Comparison of ENCODE assay signal across 23 cellular contexts in the genomic region with DNA sequence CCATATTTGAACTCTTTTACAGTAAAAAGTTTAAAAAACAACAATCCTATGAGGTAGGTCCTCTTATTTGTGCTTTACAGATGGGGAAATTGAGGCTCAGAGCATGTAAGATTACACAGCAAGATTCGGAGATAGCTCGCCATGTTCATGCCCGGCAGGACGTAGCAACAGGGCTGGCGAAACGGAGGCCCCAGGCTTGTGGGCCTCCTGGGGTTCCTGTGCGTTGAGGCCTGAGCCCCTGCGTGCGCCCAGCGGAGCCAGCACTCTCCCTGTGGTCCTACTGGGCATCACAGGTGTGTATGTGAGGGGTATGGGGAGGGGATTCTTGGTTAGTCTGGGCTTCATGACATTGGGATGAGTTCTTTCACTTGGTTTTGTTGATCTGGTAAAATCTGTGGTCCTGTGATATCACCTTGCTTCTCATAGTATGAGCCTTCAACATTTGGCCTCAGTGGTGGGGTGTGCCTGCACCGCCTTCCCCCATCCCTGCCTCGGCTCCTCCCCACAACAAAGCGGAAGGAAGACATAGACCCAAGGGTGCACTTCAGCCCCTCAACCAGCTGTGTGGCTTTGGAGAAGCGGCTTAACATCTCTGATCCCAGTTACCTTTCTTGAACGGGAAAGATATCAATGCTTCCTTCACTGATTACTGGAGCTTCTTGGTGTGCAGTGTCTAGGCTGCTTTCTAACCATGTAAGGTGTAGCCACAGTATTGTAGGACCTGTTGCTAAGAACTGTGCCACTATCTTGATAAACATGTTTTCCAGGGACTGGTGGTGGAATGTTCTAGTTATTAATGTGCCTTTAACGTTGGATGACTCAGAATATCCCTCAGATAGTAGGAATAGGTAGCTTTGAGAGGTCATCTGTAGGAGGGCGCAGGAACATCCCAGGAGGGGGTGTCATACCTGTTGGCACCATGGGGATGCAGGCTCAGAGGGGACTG. TPM values are rescaled to one million over a fixed set of nuclear protein-coding genes. Genes with fewer than 3 reads are reported as not detected.
DNase-seq lines count a peak whose midpoint lies in the region; ATAC-seq, FAIRE-seq and TF ChIP-seq lines count a peak whose summit lies in the region.
"Had no signal": no experiment of that assay in that cellular context is flagged by ENCODE, and none has a peak within 500 bp of the region (broad histone marks: within the 10 kb centered on the region; RNA-seq: fewer than 3 reads in every experiment).

No MANE protein-coding gene starts in this region.

- peaks cover 43% of the 10 kb centered on the region for H3K36me3 Mint-ChIP-seq in CD4-positive, alpha-beta T cell (ENCODE audit: low read depth)

- no peak overlapping the region for H3K4me3 ChIP-seq in bronchial epithelial cell (ENCODE audit: low read depth, low read length)
- H3K4me3 ChIP-seq in neuronal stem cell (ENCODE audit: low read length in 2 of 2) = peak overlapping the region in 1 of 2 donors; percentile 20
- H3K4me3 ChIP-seq: lung had no signal

- intact Hi-C loops in CD4-positive, alpha-beta T cell (cut with DNase I, micrococcal nuclease) = no loop called here

- CTCF ChIA-PET in CD4-positive, alpha-beta T cell (lab: Charles Lee) = interaction anchor here (1.0 kb wide), 1 partner anchor 23 kb away, joined by 3 read pairs; no protein-coding TSS in a partner anchor
- CTCF ChIA-PET in RWPE1 (lab: Yijun Ruan, JAX) = interaction anchor here (0.6 kb wide), 1 partner anchor 248 kb away, joined by 3 read pairs; no protein-coding TSS in a partner anchor

- TF ChIP-seq CTCF in CD4-positive, alpha-beta T cell (IDR thresholded peaks at IDR 0.05) = no peak
- no peak for TF ChIP-seq CTCF in RWPE1 (conservative IDR thresholded peaks at IDR 0.05; ENCODE audit: low read depth)
- TF ChIP-seq CTCF in bronchial epithelial cell (IDR thresholded peaks at IDR 0.05; ENCODE audit: insufficient read depth, low read length, severe bottlenecking) = no peak

- peaks cover 0 to 5% of the 10 kb centered on the region in 2 donors for H3K4me1 ChIP-seq in neuronal stem cell (ENCODE audit: control insufficient read depth in 2 of 2, insufficient read depth in 1 of 2, low read depth in 1 of 2, low read length in 2 of 2)

- H3K9ac ChIP-seq in neuronal stem cell (ENCODE audit: low read depth, low read length, poor library complexity) = no peak overlapping the region

- H3K4ac ChIP-seq in neuronal stem cell (ENCODE audit: low read length) = no peak overlapping the region

- H3K9me3 ChIP-seq in CD4-positive, alpha-beta T cell (ENCODE audit: control insufficient read depth, low read length) = no peaks in the 10 kb centered on the region
- H3K9me3 ChIP-seq in neuronal stem cell (replicated peaks in 1 of 2; ENCODE audit: control insufficient read depth in 2 of 2, insufficient read depth in 1 of 2, low read depth in 1 of 2, low read length in 2 of 2) = peaks cover 3 to 7% of the 10 kb centered on the region in 2 donors

- no peak overlapping the region for H2BK15ac ChIP-seq in neuronal stem cell (ENCODE audit: low read length)

- H3K14ac ChIP-seq in neuronal stem cell (ENCODE audit: low read length) = no peak overlapping the region

- no peak overlapping the region for H2BK5ac ChIP-seq in neuronal stem cell (ENCODE audit: low read length)

- no peak for ATAC-seq in CD4-positive, alpha-beta T cell (ENCODE audit: poor library complexity)
- no peak for ATAC-seq in GM18502 (IDR thresholded peaks at IDR 0.05; ENCODE audit: poor library complexity, unreplicated experiment)
- ATAC-seq: activated CD4-positive, CD25-positive, alpha-beta regulatory T cell treated with anti-CD3 and anti-CD28 coated beads, Interleukin-2, amount 50 U/mL, for 24 hours; activated naive CD4-positive, alpha-beta T cell treated with anti-CD3 and anti-CD28 coated beads, Interleukin-2, amount 50 U/mL, for 72 hours; activated T-cell treated with anti-CD3 and anti-CD28 coated beads, Interleukin-2, amount 50 U/mL, for 72 hours; effector memory CD8-positive, alpha-beta T cell had no signal

- H3K27ac ChIP-seq in CD4-positive, alpha-beta T cell (ENCODE audit: low read depth, low read length) = no peak overlapping the region
- H3K27ac ChIP-seq in RWPE1 = no peak overlapping the region; the same call in 1 of the 2 replicates
- no peak overlapping the region for H3K27ac ChIP-seq in neuronal stem cell (replicated peaks; ENCODE audit: low read length)

- H3K36me3 ChIP-seq in bronchial epithelial cell (ENCODE audit: control insufficient read depth, insufficient read depth, low read length) (no peaks in the 10 kb centered on the region), neuronal stem cell (replicated peaks in 1 of 2; ENCODE audit: control insufficient read depth in 2 of 2, insufficient read depth in 2 of 2, low read length in 2 of 2) (no peaks in the 10 kb centered on the region)

- no peak overlapping the region for H2BK12ac ChIP-seq in neuronal stem cell (ENCODE audit: low read length)

- no peak overlapping the region for H2BK120ac ChIP-seq in neuronal stem cell (ENCODE audit: low read depth, low read length)

- no peak for DNase-seq in CD4-positive, alpha-beta T cell
- DNase-seq in RWPE1 (ENCODE audit: low spot score) = peak; percentile 10
- peak; percentile 10 for DNase-seq in bronchial epithelial cell (ENCODE audit: low read depth)
- no peak for DNase-seq in neuronal stem cell (ENCODE audit: low spot score)
- no peak for DNase-seq in activated CD8-positive, alpha-beta memory T cell treated with anti-CD3 and anti-CD28 coated beads for 24 hours
- DNase-seq in NCI-H2196 treated with DMSO at 0.1 percent for 48 hours (lab: John Stamatoyannopoulos, UW; ENCODE audit: unreplicated experiment) = no peak
- DNase-seq: activated T-cell treated with anti-CD3 and anti-CD28 coated beads, Interleukin-2, amount 50 U/mL, for 72 hours; CD4-positive, CD25-positive, alpha-beta regulatory T cell; effector memory CD8-positive, alpha-beta T cell; GDM1; H7; KBM-7; kidney; MV-4-11; NCI-H187 treated with DMSO at 0.1 percent for 48 hours; NCI-H2227 treated with DMSO at 0.1 percent for 48 hours; NCI-H774; SIG-M5; stimulated activated CD4-positive, alpha-beta T cell treated with anti-CD3 and anti-CD28 coated beads, Interleukin-12 subunit alpha, Interleukin-12 subunit beta, amount 100 ng/mL, for 4 hours had no signal

- H3K79me1 ChIP-seq in neuronal stem cell (ENCODE audit: low read depth, low read length) = no peaks in the 10 kb centered on the region

- no peaks in the 10 kb centered on the region for H3K27me3 ChIP-seq in CD4-positive, alpha-beta T cell (ENCODE audit: control insufficient read depth, insufficient read depth, low read length)
- H3K27me3 ChIP-seq in bronchial epithelial cell (ENCODE audit: control insufficient read depth, insufficient read depth, low read length) (no peaks in the 10 kb centered on the region), neuronal stem cell (ENCODE audit: control insufficient read depth in 3 of 3, insufficient read depth in 3 of 3, low read depth in 1 of 3, low read length in 3 of 3) (no peaks in the 10 kb centered on the region)

- H2AFZ ChIP-seq in neuronal stem cell (ENCODE audit: low read length) = no peak overlapping the region

- no peak overlapping the region for H3K4me2 ChIP-seq in neuronal stem cell (ENCODE audit: insufficient read depth, low read length, poor library complexity, severe bottlenecking)

- no peak overlapping the region for H4K8ac ChIP-seq in neuronal stem cell (ENCODE audit: low read depth, low read length)

- no peak overlapping the region for H4K91ac ChIP-seq in neuronal stem cell (ENCODE audit: low read depth, low read length, poor library complexity)

- H3K27ac Mint-ChIP-seq in CD4-positive, alpha-beta T cell = peak overlapping the region; percentile 60
- H3K27ac Mint-ChIP-seq: activated T-cell treated with anti-CD3 and anti-CD28 coated beads, Interleukin-2, amount 50 U/mL, for 72 hours had no signal

- no peak overlapping the region for H3K23ac ChIP-seq in neuronal stem cell (ENCODE audit: low read depth, low read length, poor library complexity)

- H3K9me3 Mint-ChIP-seq in CD4-positive, alpha-beta T cell = no peaks in the 10 kb centered on the region
- H3K9me3 Mint-ChIP-seq: activated naive CD4-positive, alpha-beta T cell treated with anti-CD3 and anti-CD28 coated beads, Interleukin-2, amount 50 U/mL, for 72 hours; activated T-cell treated with anti-CD3 and anti-CD28 coated beads, Interleukin-2, amount 50 U/mL, for 72 hours; effector memory CD8-positive, alpha-beta T cell had no signal

- no peak for FAIRE-seq in bronchial epithelial cell (lab: Jason Lieb, UNC)
- FAIRE-seq: kidney had no signal

- peak overlapping the region; percentile 61 for H3K18ac ChIP-seq in neuronal stem cell (ENCODE audit: low read length)

- no peak overlapping the region for H2AK5ac ChIP-seq in neuronal stem cell (ENCODE audit: low read depth, low read length)

- peak overlapping the region; percentile 11 for H3K4me3 Mint-ChIP-seq in CD4-positive, alpha-beta T cell
- H3K4me3 Mint-ChIP-seq: activated T-cell treated with anti-CD3 and anti-CD28 coated beads, Interleukin-2, amount 50 U/mL, for 72 hours; effector memory CD8-positive, alpha-beta T cell had no signal

- no peaks in the 10 kb centered on the region for H3K27me3 Mint-ChIP-seq in CD4-positive, alpha-beta T cell
- H3K27me3 Mint-ChIP-seq: CD4-positive, CD25-positive, alpha-beta regulatory T cell; effector memory CD8-positive, alpha-beta T cell had no signal

- POLR2A ChIA-PET in CD4-positive, alpha-beta T cell (lab: Charles Lee) = no interaction called here
- POLR2A ChIA-PET in RWPE1 (lab: Yijun Ruan, JAX; ENCODE audit: low non-redundant PET) = no interaction called here

- WGBS in neuronal stem cell (ENCODE audit: extremely low coverage in 2 of 2, insufficient read length in 2 of 2, insufficient replicate concordance in 1 of 2), 2 donors = no CpG with 5 or more reads among the region's 17 CpGs

- peaks cover 80% of the 10 kb centered on the region for H3K4me1 Mint-ChIP-seq in CD4-positive, alpha-beta T cell (ENCODE audit: low read depth)

RNA-seq across cellular contexts. Expression of gene HPCAL1, which starts 37.2 kb away (rescaled TPM):
- total RNA-seq in CD4-positive, alpha-beta T cell = 10 to 100 TPM; 24.9 to 27.9 TPM
- 9.0 and 10.1 TPM in 2 replicates for total RNA-seq in bronchial epithelial cell
- 10.7 TPM for polyA plus RNA-seq in neuronal stem cell (2013, experiment 1 of 2)
- 9.6 TPM for polyA plus RNA-seq in neuronal stem cell (2013, experiment 2 of 2)

Comparison
In these comparisons a context has a peak if more than half of its experiments do, and no peak if none do; other contexts are left out.
1. DNase-seq: peak in RWPE1 (single experiment) and bronchial epithelial cell (single experiment); none in CD4-positive, alpha-beta T cell (0 of 10), neuronal stem cell (single experiment), activated CD8-positive, alpha-beta memory T cell treated with anti-CD3 and anti-CD28 coated beads for 24 hours (single experiment) and NCI-H2196 treated with DMSO at 0.1 percent for 48 hours (single experiment).